Comparison of ENCODE assay signal across 19 cellular contexts in the genomic region with DNA sequence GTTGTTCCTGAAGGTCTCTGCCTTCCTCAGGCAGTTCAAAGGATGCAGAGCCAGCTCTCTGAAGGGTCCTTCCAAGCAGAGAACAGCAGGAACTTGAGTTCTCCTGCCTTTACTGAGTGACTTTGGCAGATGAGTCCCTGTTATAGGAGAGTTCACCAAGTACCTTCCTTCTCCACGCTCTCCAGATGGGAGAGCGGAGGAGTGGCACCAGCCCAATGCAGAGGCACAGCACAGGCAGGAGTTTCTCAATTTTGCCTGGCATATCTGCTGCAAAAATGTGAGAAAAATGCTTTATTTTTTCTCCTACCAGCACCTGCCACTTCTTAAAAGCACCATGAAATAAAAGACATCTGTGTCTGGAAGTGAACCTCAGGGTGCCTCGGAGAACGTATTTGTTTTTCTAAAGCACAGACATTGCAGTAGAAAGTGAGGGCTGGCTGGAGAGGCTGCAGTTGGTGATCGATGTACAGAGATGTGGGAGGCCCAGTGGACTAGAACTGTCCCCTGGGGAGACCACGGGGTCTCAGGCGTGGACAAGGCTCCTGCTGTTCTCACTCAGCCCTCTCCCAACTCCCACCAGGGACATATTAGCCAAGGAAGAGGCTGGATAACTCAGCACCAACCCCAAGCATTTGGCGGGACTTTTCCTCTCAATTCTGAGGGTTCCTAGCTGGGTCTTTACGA.
"Had no signal": no experiment of that assay in that cellular context is flagged by ENCODE, and none has a peak within 500 bp of the region (broad histone marks: within the 10 kb centered on the region; RNA-seq: fewer than 3 reads in every experiment).

No MANE protein-coding gene starts in this region.

- H3K9me3 ChIP-seq: heart left ventricle, mucosa of descending colon, prostate gland, right lobe of liver, spleen had no signal

- H3K36me3 ChIP-seq: heart left ventricle, prostate gland, right lobe of liver had no signal

- H3K27ac ChIP-seq: heart left ventricle, parathyroid adenoma, prostate gland, right lobe of liver, spleen had no signal

- H3K9ac ChIP-seq: parathyroid adenoma had no signal

- H3K4me1 ChIP-seq: heart left ventricle, parathyroid adenoma, prostate gland, right lobe of liver, spleen had no signal

- H3K27me3 ChIP-seq: right lobe of liver had no signal

- H3K4me3 ChIP-seq: heart left ventricle, mucosa of descending colon, prostate gland, right lobe of liver, spleen had no signal

- DNase-seq: dermis blood vessel endothelial cell; effector CD4-positive, alpha-beta T cell; heart left ventricle; kidney glomerular epithelial cell; mammary epithelial cell; mucosa of descending colon; nucleus accumbens; right lobe of liver; stimulated activated CD4-positive, alpha-beta T cell treated with anti-CD3 and anti-CD28 coated beads, Interleukin-15, amount 100 ng/mL, for 24 hours; stimulated activated CD4-positive, alpha-beta T cell treated with anti-CD3 and anti-CD28 coated beads, Interleukin-1b, Interleukin-23, amount 100 ng/mL, for 48 hours; stimulated activated CD4-positive, alpha-beta T cell treated with anti-CD3 and anti-CD28 coated beads, Interleukin-4, amount 100 ng/mL, for 24 hours; stimulated activated naive CD8-positive, alpha-beta T cell treated with anti-CD3 and anti-CD28 coated beads, Interleukin-15, amount 100 ng/mL, for 72 hours; trophoblast cell had no signal

- ATAC-seq: esophagus mucosa; mucosa of descending colon; naive thymus-derived CD8-positive, alpha-beta T cell; stimulated activated memory B cell treated with anti-CD40 and anti-IgM and Interleukin-4, amounts not matched to agents 10 μg/mL and 1 μg/mL and 100 μg/mL, for 72 hours; stimulated activated naive CD8-positive, alpha-beta T cell treated with anti-CD3 and anti-CD28 coated beads, Interleukin-15, amount 100 ng/mL, for 72 hours had no signal
